ENCODE assay signal across 24 cellular contexts in genomic region chr3:152056073-152056472, GRCh38.
"Had no signal": no experiment of that assay in that cellular context is flagged by ENCODE, and none has a peak within 500 bp of the region (broad histone marks: within the 10 kb centered on the region; RNA-seq: fewer than 3 reads in every experiment).

No MANE protein-coding gene starts in this region.

- H3K36me3 Mint-ChIP-seq: immature natural killer cell; mesothelial cell of epicardium; naive B cell; naive thymus-derived CD8-positive, alpha-beta T cell had no signal

- H3K4me3 ChIP-seq: coronary artery, dorsolateral prefrontal cortex, esophagus muscularis mucosa, gastrocnemius medialis, heart right ventricle, left lung, lower lobe of right lung, mucosa of descending colon had no signal

- H3K4me1 ChIP-seq: foreskin keratinocyte, gastrocnemius medialis, heart right ventricle, lower lobe of right lung had no signal

- H3K27me3 Mint-ChIP-seq: naive B cell had no signal

- H3K36me3 ChIP-seq: esophagus muscularis mucosa, gastrocnemius medialis, heart right ventricle, left lung, lower lobe of right lung had no signal

- H3K9me3 ChIP-seq: esophagus muscularis mucosa, gastrocnemius medialis, heart right ventricle, left lung, lower lobe of right lung, mucosa of descending colon had no signal

- DNase-seq: dermis blood vessel endothelial cell; dorsolateral prefrontal cortex; effector CD4-positive, alpha-beta T cell; effector memory CD4-positive, alpha-beta T cell; foreskin keratinocyte; gastrocnemius medialis; glutamatergic neuron; head of caudate nucleus; heart right ventricle; hypothalamus; immature natural killer cell; islet precursor cell; kidney; kidney glomerular epithelial cell; left lung; left ventricle myocardium superior; lower lobe of right lung; mesenchymal stem cell; mucosa of descending colon; naive B cell; naive thymus-derived CD8-positive, alpha-beta T cell had no signal

- H3K4me1 Mint-ChIP-seq: immature natural killer cell, naive B cell had no signal

- H3K27me3 ChIP-seq: dorsolateral prefrontal cortex, esophagus muscularis mucosa, foreskin keratinocyte, gastrocnemius medialis, heart right ventricle, left lung had no signal

- H3K9me3 Mint-ChIP-seq: immature natural killer cell; naive thymus-derived CD8-positive, alpha-beta T cell had no signal

- H3K4me3 Mint-ChIP-seq: immature natural killer cell; mesothelial cell of epicardium; naive B cell; naive thymus-derived CD8-positive, alpha-beta T cell had no signal

- H3K27ac Mint-ChIP-seq: immature natural killer cell; mesothelial cell of epicardium; naive B cell; naive thymus-derived CD8-positive, alpha-beta T cell had no signal

- ATAC-seq: foreskin keratinocyte; gastrocnemius medialis; heart right ventricle; left lung; left ventricle myocardium superior; lower lobe of right lung; mucosa of descending colon; naive thymus-derived CD8-positive, alpha-beta T cell had no signal

- H3K27ac ChIP-seq: coronary artery, dorsolateral prefrontal cortex, esophagus muscularis mucosa, foreskin keratinocyte, gastrocnemius medialis, heart right ventricle, left lung, lower lobe of right lung had no signal
